ENCODE assay signal across 2 cellular contexts in the genomic region with DNA sequence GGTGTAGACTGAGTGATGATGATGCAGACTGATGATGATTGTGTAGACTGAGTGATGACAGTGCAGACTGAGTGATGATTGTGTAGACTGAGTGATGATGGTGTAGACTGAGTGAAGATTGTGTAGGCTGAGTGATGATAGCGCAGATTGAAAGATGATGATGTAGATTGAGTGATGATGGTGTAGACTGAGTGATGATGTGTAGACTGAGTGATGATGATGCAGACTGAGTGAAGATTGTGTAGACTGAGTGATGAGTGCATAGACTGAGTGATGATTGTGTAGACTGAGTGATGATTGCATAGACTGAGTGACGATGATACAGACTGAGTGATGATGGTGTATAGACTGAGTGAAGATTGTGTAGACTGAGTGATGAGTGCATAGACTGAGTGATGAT.
TF ChIP-seq lines count a peak whose summit lies in the region.

No MANE protein-coding gene starts in this region.

TF ChIP-seq in K562, 482 proteins besides CTCF, POLR2A, EP300 and RAD21 (continued from another document and continues in another):
- TF ChIP-seq, protein P1, sequence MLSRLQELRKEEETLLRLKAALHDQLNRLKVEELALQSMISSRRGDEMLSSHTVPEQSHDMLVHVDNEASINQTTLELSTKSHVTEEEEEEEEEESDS (CRISPR knock-in tag; IDR thresholded peaks at IDR 0.05) = no peak
- TF ChIP-seq, protein P2, sequence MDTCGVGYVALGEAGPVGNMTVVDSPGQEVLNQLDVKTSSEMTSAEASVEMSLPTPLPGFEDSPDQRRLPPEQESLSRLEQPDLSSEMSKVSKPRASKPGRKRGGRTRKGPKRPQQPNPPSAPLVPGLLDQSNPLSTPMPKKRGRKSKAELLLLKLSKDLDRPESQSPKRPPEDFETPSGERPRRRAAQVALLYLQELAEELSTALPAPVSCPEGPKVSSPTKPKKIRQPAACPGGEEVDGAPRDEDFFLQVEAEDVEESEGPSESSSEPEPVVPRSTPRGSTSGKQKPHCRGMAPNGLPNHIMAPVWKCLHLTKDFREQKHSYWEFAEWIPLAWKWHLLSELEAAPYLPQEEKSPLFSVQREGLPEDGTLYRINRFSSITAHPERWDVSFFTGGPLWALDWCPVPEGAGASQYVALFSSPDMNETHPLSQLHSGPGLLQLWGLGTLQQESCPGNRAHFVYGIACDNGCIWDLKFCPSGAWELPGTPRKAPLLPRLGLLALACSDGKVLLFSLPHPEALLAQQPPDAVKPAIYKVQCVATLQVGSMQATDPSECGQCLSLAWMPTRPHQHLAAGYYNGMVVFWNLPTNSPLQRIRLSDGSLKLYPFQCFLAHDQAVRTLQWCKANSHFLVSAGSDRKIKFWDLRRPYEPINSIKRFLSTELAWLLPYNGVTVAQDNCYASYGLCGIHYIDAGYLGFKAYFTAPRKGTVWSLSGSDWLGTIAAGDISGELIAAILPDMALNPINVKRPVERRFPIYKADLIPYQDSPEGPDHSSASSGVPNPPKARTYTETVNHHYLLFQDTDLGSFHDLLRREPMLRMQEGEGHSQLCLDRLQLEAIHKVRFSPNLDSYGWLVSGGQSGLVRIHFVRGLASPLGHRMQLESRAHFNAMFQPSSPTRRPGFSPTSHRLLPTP (IDR thresholded peaks at IDR 0.05; ENCODE audit: borderline replicate concordance, extremely low read depth, insufficient read length) = no peak
- no peak for TF ChIP-seq TAL1 (IDR thresholded peaks at IDR 0.05)
- TF ChIP-seq NUFIP1 (IDR thresholded peaks at IDR 0.05; ENCODE audit: partially characterized antibody) = no peak
- TF ChIP-seq, protein P3, sequence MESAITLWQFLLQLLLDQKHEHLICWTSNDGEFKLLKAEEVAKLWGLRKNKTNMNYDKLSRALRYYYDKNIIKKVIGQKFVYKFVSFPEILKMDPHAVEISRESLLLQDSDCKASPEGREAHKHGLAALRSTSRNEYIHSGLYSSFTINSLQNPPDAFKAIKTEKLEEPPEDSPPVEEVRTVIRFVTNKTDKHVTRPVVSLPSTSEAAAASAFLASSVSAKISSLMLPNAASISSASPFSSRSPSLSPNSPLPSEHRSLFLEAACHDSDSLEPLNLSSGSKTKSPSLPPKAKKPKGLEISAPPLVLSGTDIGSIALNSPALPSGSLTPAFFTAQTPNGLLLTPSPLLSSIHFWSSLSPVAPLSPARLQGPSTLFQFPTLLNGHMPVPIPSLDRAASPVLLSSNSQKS (CRISPR knock-in tag; IDR thresholded peaks at IDR 0.05) = no peak
- no peak for TF ChIP-seq HNRNPLL (IDR thresholded peaks at IDR 0.05; ENCODE audit: low read depth, low read length, poor library complexity, severe bottlenecking)
- TF ChIP-seq ELF1 (tag; IDR thresholded peaks at IDR 0.05) = no peak
- TF ChIP-seq, protein P4, sequence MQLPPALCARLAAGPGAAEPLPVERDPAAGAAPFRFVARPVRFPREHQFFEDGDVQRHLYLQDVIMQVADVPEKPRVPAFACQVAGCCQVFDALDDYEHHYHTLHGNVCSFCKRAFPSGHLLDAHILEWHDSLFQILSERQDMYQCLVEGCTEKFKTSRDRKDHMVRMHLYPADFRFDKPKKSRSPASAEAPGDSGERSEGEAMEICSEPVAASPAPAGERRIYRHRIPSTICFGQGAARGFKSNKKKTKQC (CRISPR knock-in tag; IDR thresholded peaks at IDR 0.05) = no peak
- TF ChIP-seq, protein P5, sequence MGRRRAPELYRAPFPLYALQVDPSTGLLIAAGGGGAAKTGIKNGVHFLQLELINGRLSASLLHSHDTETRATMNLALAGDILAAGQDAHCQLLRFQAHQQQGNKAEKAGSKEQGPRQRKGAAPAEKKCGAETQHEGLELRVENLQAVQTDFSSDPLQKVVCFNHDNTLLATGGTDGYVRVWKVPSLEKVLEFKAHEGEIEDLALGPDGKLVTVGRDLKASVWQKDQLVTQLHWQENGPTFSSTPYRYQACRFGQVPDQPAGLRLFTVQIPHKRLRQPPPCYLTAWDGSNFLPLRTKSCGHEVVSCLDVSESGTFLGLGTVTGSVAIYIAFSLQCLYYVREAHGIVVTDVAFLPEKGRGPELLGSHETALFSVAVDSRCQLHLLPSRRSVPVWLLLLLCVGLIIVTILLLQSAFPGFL (CRISPR knock-in tag; IDR thresholded peaks at IDR 0.05) = no peak
- 0 out of 2 replicates have a peak, but pooled peaks have one; percentile 20 for TF ChIP-seq ELF4 (CRISPR knock-in tag; IDR thresholded peaks at IDR 0.05)
- TF ChIP-seq, protein P6, sequence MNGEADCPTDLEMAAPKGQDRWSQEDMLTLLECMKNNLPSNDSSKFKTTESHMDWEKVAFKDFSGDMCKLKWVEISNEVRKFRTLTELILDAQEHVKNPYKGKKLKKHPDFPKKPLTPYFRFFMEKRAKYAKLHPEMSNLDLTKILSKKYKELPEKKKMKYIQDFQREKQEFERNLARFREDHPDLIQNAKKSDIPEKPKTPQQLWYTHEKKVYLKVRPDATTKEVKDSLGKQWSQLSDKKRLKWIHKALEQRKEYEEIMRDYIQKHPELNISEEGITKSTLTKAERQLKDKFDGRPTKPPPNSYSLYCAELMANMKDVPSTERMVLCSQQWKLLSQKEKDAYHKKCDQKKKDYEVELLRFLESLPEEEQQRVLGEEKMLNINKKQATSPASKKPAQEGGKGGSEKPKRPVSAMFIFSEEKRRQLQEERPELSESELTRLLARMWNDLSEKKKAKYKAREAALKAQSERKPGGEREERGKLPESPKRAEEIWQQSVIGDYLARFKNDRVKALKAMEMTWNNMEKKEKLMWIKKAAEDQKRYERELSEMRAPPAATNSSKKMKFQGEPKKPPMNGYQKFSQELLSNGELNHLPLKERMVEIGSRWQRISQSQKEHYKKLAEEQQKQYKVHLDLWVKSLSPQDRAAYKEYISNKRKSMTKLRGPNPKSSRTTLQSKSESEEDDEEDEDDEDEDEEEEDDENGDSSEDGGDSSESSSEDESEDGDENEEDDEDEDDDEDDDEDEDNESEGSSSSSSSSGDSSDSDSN (IDR thresholded peaks at IDR 0.05; ENCODE audit: borderline replicate concordance in 1 of 2, low read depth in 2 of 2, low read length in 2 of 2) = no peak
- no peak for TF ChIP-seq CBFB (CRISPR knock-in tag; IDR thresholded peaks at IDR 0.05)
- TF ChIP-seq JUN (IDR thresholded peaks at IDR 0.05; ENCODE audit: borderline replicate concordance, low read depth, low read length) = no peak
- 0 out of 2 replicates have a peak, but pooled peaks have one; percentile 62 for TF ChIP-seq JUN (CRISPR knock-in tag; IDR thresholded peaks at IDR 0.05; ENCODE audit: borderline replicate concordance)
- TF ChIP-seq, protein P7, sequence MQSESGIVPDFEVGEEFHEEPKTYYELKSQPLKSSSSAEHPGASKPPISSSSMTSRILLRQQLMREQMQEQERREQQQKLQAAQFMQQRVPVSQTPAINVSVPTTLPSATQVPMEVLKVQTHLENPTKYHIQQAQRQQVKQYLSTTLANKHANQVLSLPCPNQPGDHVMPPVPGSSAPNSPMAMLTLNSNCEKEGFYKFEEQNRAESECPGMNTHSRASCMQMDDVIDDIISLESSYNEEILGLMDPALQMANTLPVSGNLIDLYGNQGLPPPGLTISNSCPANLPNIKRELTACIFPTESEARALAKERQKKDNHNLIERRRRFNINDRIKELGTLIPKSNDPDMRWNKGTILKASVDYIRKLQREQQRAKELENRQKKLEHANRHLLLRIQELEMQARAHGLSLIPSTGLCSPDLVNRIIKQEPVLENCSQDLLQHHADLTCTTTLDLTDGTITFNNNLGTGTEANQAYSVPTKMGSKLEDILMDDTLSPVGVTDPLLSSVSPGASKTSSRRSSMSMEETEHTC (IDR thresholded peaks at IDR 0.05) = no peak

TF ChIP-seq in GM23338, 12 proteins besides CTCF, POLR2A, EP300 and RAD21 (continued from another document):
- TF ChIP-seq STAT1 (IDR thresholded peaks at IDR 0.05; ENCODE audit: unreplicated experiment) (no peak), ZNF114 (CRISPR knock-in tag; IDR thresholded peaks at IDR 0.05) (no peak), EZH2phosphoT487 (IDR thresholded peaks at IDR 0.05; ENCODE audit: unreplicated experiment) (no peak)
